21 cellular contexts compared by ENCODE assay signal in the genomic region with DNA sequence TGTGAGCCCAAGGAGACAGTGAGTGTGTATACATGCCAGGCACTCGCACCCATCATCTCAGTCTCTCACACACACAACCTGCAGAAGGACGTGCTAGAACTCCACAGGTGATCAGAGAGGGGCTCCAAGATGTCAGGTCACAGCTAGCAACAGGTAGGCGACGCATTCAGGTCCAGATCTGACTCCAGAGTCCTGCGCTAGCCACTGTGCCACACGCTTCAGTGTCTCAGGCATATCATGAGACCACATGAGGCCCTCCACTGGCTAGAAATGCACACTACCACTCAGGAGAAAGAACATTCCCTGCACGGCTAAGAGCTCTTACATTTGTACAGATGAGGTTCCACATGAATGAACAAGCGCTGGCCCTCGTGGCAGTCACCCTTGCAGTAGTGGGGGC. TPM values are rescaled to one million over a fixed set of nuclear protein-coding genes. Genes with fewer than 3 reads are reported as not detected.
DNase-seq lines count a peak whose midpoint lies in the region; ATAC-seq, FAIRE-seq and TF ChIP-seq lines count a peak whose summit lies in the region.
"Had no signal": no experiment of that assay in that cellular context is flagged by ENCODE, and none has a peak within 500 bp of the region (broad histone marks: within the 10 kb centered on the region; RNA-seq: fewer than 3 reads in every experiment).

No MANE protein-coding gene starts in this region.

- no peaks in the 10 kb centered on the region for H3K9me1 ChIP-seq in endothelial cell of umbilical vein (replicated peaks; ENCODE audit: control insufficient read depth, extremely low read depth, insufficient read depth, low read length)

- in situ Hi-C loops in SK-MEL-5 (cut with HindIII; ENCODE audit: low pct_unique_long_range_greater_than_20kb, low sequenced_read_pairs), result no loop called here

- H3K4me2 ChIP-seq in BLaER1, result no peak overlapping the region
- no peak overlapping the region for H3K4me2 ChIP-seq in endothelial cell of umbilical vein (ENCODE audit: insufficient read depth, low read length)
- H3K4me2 ChIP-seq: SK-N-SH had no signal

- H3K4me1 Mint-ChIP-seq in activated naive CD8-positive, alpha-beta T cell treated with anti-CD3 and anti-CD28 coated beads, Interleukin-2, amount 50 U/mL, for 24 hours, result no peaks in the 10 kb centered on the region

- no peak overlapping the region for H3K4me3 Mint-ChIP-seq in activated naive CD8-positive, alpha-beta T cell treated with anti-CD3 and anti-CD28 coated beads, Interleukin-2, amount 50 U/mL, for 24 hours

- H3K9me3 Mint-ChIP-seq in activated naive CD8-positive, alpha-beta T cell treated with anti-CD3 and anti-CD28 coated beads, Interleukin-2, amount 50 U/mL, for 24 hours, result no peaks in the 10 kb centered on the region

- dilution Hi-C loops in endothelial cell of umbilical vein (cut with MboI; ENCODE audit: extremely low pct_ligation_motif_present, low sequenced_read_pairs), result no loop called here

- CTCF ChIA-PET in HEK293 (lab: Yijun Ruan, JAX) (interaction anchor here (2.4 to 5.8 kb wide), 2 partner anchors 14 to 67 kb away, joined by 12 to 25 read pairs; no protein-coding TSS in a partner anchor), endothelial cell of umbilical vein (lab: Charles Lee) (interaction anchor here (2.8 to 4.0 kb wide), 3 partner anchors 11 to 67 kb away, joined by 12 to 36 read pairs (median 17); partner anchors contain the start of gene AKR1B1)

- H3K27me3 Mint-ChIP-seq in activated naive CD8-positive, alpha-beta T cell treated with anti-CD3 and anti-CD28 coated beads, Interleukin-2, amount 50 U/mL, for 24 hours, result no peaks in the 10 kb centered on the region

- H3K36me3 Mint-ChIP-seq in activated naive CD8-positive, alpha-beta T cell treated with anti-CD3 and anti-CD28 coated beads, Interleukin-2, amount 50 U/mL, for 24 hours (ENCODE audit: low read depth), result peaks cover 39% of the 10 kb centered on the region

- no peak overlapping the region for H3K9ac ChIP-seq in BLaER1
- H3K9ac ChIP-seq in endothelial cell of umbilical vein (replicated peaks; ENCODE audit: extremely low read depth, insufficient read depth, low read length), result no peak overlapping the region
- H3K9ac ChIP-seq: SK-N-SH had no signal

- no peaks in the 10 kb centered on the region for H3K9me3 ChIP-seq in BLaER1
- H3K9me3 ChIP-seq in HEK293 (ENCODE audit: control insufficient read depth, insufficient read depth, low read depth, low read length), result no peaks in the 10 kb centered on the region
- H3K9me3 ChIP-seq in endothelial cell of umbilical vein (replicated peaks; ENCODE audit: control insufficient read depth, insufficient read depth, low read length), result no peaks in the 10 kb centered on the region
- H3K9me3 ChIP-seq in SJCRH30 (replicated peaks), result no peaks in the 10 kb centered on the region
- H3K9me3 ChIP-seq: SK-N-SH had no signal

- FAIRE-seq in endothelial cell of umbilical vein (lab: Jason Lieb, UNC) (no peak), urothelium cell line (lab: Jason Lieb, UNC) (no peak)

- H3K27me3 ChIP-seq in BLaER1 (no peaks in the 10 kb centered on the region), endothelial cell of umbilical vein (ENCODE audit: control insufficient read depth in 2 of 2, insufficient read depth in 2 of 2, low read length in 2 of 2) (no peaks in the 10 kb centered on the region), SJCRH30 (no peaks in the 10 kb centered on the region)

- no peak for TF ChIP-seq CTCF in HEK293 (tag by site-specific recombination; IDR thresholded peaks at IDR 0.05)
- TF ChIP-seq CTCF in endothelial cell of umbilical vein (IDR thresholded peaks at IDR 0.05; ENCODE audit: extremely low read depth in 1 of 2, insufficient read depth in 1 of 2, low read depth in 1 of 2, low read length in 2 of 2), result no peak

- POLR2A ChIA-PET in HEK293 (lab: Yijun Ruan, JAX), result no interaction called here
- POLR2A ChIA-PET in endothelial cell of umbilical vein (lab: Charles Lee), result no interaction called here

- H3K4me3 ChIP-seq in BLaER1, result no peak overlapping the region
- H3K4me3 ChIP-seq in HEK293 (ENCODE audit: low read depth, low read length), result no peak overlapping the region
- H3K4me3 ChIP-seq in endothelial cell of umbilical vein (replicated peaks in 1 of 3; ENCODE audit: insufficient read depth in 1 of 3, low read depth in 1 of 3, low read length in 3 of 3), result no peak overlapping the region
- no peak overlapping the region for H3K4me3 ChIP-seq in SJCRH30

- no TSS peak for BruUV-seq in endothelial cell of umbilical vein (replicated peaks; lab: Mats Ljungman, UMichigan)

- H3K79me2 ChIP-seq in endothelial cell of umbilical vein (ENCODE audit: control insufficient read depth, insufficient read depth, low read length), result peaks cover 5% of the 10 kb centered on the region

- H3K36me3 ChIP-seq in BLaER1 (peaks cover 92% of the 10 kb centered on the region), HEK293 (ENCODE audit: control insufficient read depth in 2 of 2, insufficient read depth in 1 of 2, low read length in 2 of 2) (peaks cover 3 to 100% of the 10 kb centered on the region in 2 experiments; a peak in 2 of 3 replicates), endothelial cell of umbilical vein (ENCODE audit: control insufficient read depth in 2 of 2, extremely low read depth in 1 of 2, insufficient read depth in 2 of 2, low read length in 2 of 2) (peaks cover 21 to 28% of the 10 kb centered on the region in 2 experiments), SJCRH30 (peaks cover 62% of the 10 kb centered on the region)

- TF ChIP-seq POLR2A in endothelial cell of umbilical vein (IDR thresholded peaks at IDR 0.05; ENCODE audit: low read depth, low read length), result no peak

- H2AFZ ChIP-seq in endothelial cell of umbilical vein (ENCODE audit: low read depth, low read length), result no peak overlapping the region

- H3K27ac Mint-ChIP-seq in activated naive CD8-positive, alpha-beta T cell treated with anti-CD3 and anti-CD28 coated beads, Interleukin-2, amount 50 U/mL, for 24 hours, result no peak overlapping the region

- H3K4me1 ChIP-seq in BLaER1, result peaks cover 28% of the 10 kb centered on the region
- H3K4me1 ChIP-seq in HEK293 (ENCODE audit: control insufficient read depth, insufficient read depth, low read length), result no peaks in the 10 kb centered on the region
- H3K4me1 ChIP-seq in endothelial cell of umbilical vein (ENCODE audit: control insufficient read depth, extremely low read depth, insufficient read depth, low read length), result peaks cover 22% of the 10 kb centered on the region
- peaks cover 10% of the 10 kb centered on the region for H3K4me1 ChIP-seq in SJCRH30

- peak overlapping the region; percentile 3; the same call in 1 of the 2 replicates for H3K27ac ChIP-seq in BLaER1
- no peak overlapping the region for H3K27ac ChIP-seq in HEK293 (ENCODE audit: extremely low read depth, low read depth, low read length)
- peak overlapping the region; percentile 86 for H3K27ac ChIP-seq in endothelial cell of umbilical vein (ENCODE audit: insufficient read depth, low read depth, low read length)
- no peak overlapping the region for H3K27ac ChIP-seq in SJCRH30

- intact Hi-C loops in endothelial cell of umbilical vein (cut with micrococcal nuclease), result no loop called here

- H4K20me1 ChIP-seq in BLaER1 (peaks cover 3% of the 10 kb centered on the region; the same call in 1 of the 2 replicates), endothelial cell of umbilical vein (replicated peaks; ENCODE audit: control insufficient read depth, extremely low read depth, insufficient read depth, low read length) (no peaks in the 10 kb centered on the region)

- peak; percentile 34 for DNase-seq in SK-MEL-5 (ENCODE audit: low read depth, low spot score)
- DNase-seq in endothelial cell of umbilical vein (ENCODE audit: low read depth, low spot score), result no peak
- DNase-seq in SJCRH30, result no peak
- no peak for DNase-seq in AG08395 (ENCODE audit: low spot score)
- DNase-seq in activated naive CD8-positive, alpha-beta T cell treated with anti-CD3 and anti-CD28 coated beads, Interleukin-2, amount 50 U/mL, for 24 hours, result no peak
- DNase-seq in urothelium cell line (ENCODE audit: low spot score), result no peak
- DNase-seq: ACHN, AML-193, DMS 273 treated with DMSO at 0.1 percent for 48 hours, GF-D8, H7, KBM-7, NCI-H1048, NCI-H1436, NCI-H1930, NCI-H2171 treated with DMSO at 0.1 percent for 48 hours, NCI-H446, Right ventricle myocardium superior, SK-N-SH had no signal

- ATAC-seq in activated naive CD8-positive, alpha-beta T cell treated with anti-CD3 and anti-CD28 coated beads, Interleukin-2, amount 50 U/mL, for 24 hours, result no peak

TF ChIP-seq in HEK293, 187 proteins besides CTCF, POLR2A, EP300 and RAD21:
- TF ChIP-seq SCRT1 (tag by site-specific recombination; IDR thresholded peaks at IDR 0.05; ENCODE audit: borderline replicate concordance) (peak; percentile 87), SCRT2 (tag by site-specific recombination; IDR thresholded peaks at IDR 0.05) (peak; percentile 88), ZNF341 (tag by site-specific recombination; IDR thresholded peaks at IDR 0.05; ENCODE audit: low read depth) (no peak)

TF ChIP-seq in endothelial cell of umbilical vein, 7 proteins besides CTCF, POLR2A, EP300 and RAD21 (continues in another document):
- TF ChIP-seq MYC (IDR thresholded peaks at IDR 0.05; ENCODE audit: low read depth, low read length) (no peak), JUN (IDR thresholded peaks at IDR 0.05; ENCODE audit: borderline replicate concordance, insufficient read depth, insufficient read length, low read depth) (no peak), POLR2AphosphoS5 (IDR thresholded peaks at IDR 0.05; ENCODE audit: insufficient read depth, low read depth, low read length) (no peak), FOS (IDR thresholded peaks at IDR 0.05; ENCODE audit: borderline replicate concordance, insufficient read depth, low read length) (no peak), GATA2 (IDR thresholded peaks at IDR 0.05; ENCODE audit: insufficient read depth, insufficient read length, low read depth, low read length) (no peak)
- TF ChIP-seq, protein P1, sequence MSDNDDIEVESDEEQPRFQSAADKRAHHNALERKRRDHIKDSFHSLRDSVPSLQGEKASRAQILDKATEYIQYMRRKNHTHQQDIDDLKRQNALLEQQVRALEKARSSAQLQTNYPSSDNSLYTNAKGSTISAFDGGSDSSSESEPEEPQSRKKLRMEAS (IDR thresholded peaks at IDR 0.05; ENCODE audit: insufficient read depth, insufficient read length), result no peak

RNA-seq across cellular contexts. Expression of gene AKR1B1, which starts 11.5 kb away (rescaled TPM):
- total RNA-seq in SK-MEL-5 (2014; rRNA removed; shearing (Covaris generic)), result 85.0 and 94.1 TPM in 2 replicates
- 181 and 196 TPM in 2 replicates for polyA plus RNA-seq in SK-MEL-5 (2015; cell fraction: cytosol; rRNA removed)
- 125 and 159 TPM in 2 replicates for polyA plus RNA-seq in SK-MEL-5 (2015; cell fraction: nucleus; rRNA removed)
- total RNA-seq in endothelial cell of umbilical vein, result 159 and 160 TPM in 2 replicates
- polyA plus RNA-seq in endothelial cell of umbilical vein, result 171 and 193 TPM in 2 replicates
- 226 and 232 TPM in 2 replicates for polyA plus RNA-seq in endothelial cell of umbilical vein (2011; cell fraction: cytosol; rRNA removed)
- 192 and 208 TPM in 2 replicates for polyA plus RNA-seq in endothelial cell of umbilical vein (2011; cell fraction: nucleus; rRNA removed)
- 121 and 184 TPM in 2 replicates for polyA plus RNA-seq in endothelial cell of umbilical vein (2012)
- polyA minus RNA-seq in endothelial cell of umbilical vein, result 99.0 and 101 TPM in 2 replicates
- polyA minus RNA-seq in endothelial cell of umbilical vein (2011; cell fraction: cytosol; rRNA and poly(A)+ RNA removed), result 99.2 TPM
- 29.8 and 46.5 TPM in 2 replicates for polyA minus RNA-seq in endothelial cell of umbilical vein (2011; cell fraction: nucleus; rRNA and poly(A)+ RNA removed)
- total RNA-seq in SJCRH30 (2014; rRNA removed; shearing (Covaris generic)), result 141 and 145 TPM in 2 replicates

Comparison
In these comparisons a context has a peak if more than half of its experiments do, and no peak if none do; other contexts are left out.
1. H3K27ac ChIP-seq: peak in BLaER1 (single experiment) and endothelial cell of umbilical vein (single experiment); none in HEK293 (single experiment) and SJCRH30 (single experiment).